1 cellular context compared by ENCODE assay signal in the genomic region with DNA sequence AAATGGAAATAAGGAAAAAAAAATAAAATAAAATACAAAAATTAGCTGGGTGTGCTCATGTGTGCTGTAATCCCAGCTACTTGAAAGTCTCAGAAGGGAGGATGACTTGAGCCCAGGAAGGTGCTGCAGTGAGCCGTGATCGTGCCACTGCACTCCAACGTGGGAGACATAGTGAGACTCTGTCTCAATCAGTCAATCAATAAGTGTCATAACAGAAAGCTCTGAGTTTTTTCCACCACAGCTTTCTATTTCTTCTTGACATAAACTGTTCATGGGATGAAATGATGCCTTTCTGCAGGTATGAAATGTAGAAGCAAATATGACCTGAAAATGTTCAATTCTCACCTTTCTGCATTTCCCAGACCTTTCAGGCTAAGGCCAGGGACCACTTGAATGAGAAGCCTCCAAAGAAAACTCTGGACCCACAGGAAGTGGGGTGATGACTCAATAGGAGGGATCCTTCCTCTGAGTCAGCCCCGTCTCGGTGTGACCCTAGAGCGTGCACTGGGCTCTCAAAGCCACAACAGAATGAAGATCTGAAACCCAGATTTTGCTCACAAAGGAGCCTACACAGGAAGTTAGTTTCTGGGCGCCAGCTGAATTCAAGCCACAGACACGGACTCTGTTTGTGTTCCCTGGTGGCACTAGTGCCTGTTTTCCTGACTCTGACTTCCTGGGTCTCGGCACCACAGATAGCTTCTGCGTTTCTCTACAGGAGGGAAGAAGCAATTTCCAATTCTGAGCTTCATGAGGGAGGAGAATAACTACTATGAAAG.
TF ChIP-seq lines count a peak whose summit lies in the region.

No MANE protein-coding gene starts in this region.

TF ChIP-seq in GM12878, 131 proteins besides CTCF, POLR2A, EP300 and RAD21 (continued from another document and continues in another):
- TF ChIP-seq, protein P1, sequence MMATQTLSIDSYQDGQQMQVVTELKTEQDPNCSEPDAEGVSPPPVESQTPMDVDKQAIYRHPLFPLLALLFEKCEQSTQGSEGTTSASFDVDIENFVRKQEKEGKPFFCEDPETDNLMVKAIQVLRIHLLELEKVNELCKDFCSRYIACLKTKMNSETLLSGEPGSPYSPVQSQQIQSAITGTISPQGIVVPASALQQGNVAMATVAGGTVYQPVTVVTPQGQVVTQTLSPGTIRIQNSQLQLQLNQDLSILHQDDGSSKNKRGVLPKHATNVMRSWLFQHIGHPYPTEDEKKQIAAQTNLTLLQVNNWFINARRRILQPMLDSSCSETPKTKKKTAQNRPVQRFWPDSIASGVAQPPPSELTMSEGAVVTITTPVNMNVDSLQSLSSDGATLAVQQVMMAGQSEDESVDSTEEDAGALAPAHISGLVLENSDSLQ (IDR thresholded peaks at IDR 0.05) = peak; percentile 90
- TF ChIP-seq TCF3 (IDR thresholded peaks at IDR 0.05; ENCODE audit: borderline replicate concordance, insufficient read depth, low read depth, low read length) = peak; percentile 95
- TF ChIP-seq SIN3A (IDR thresholded peaks at IDR 0.05; ENCODE audit: low read depth, low read length) = 0 out of 2 replicates have a peak, but pooled peaks have one; percentile 36
- TF ChIP-seq SMAD5 (IDR thresholded peaks at IDR 0.05; ENCODE audit: low read depth) = no peak
- 0 out of 2 replicates have a peak, but pooled peaks have one; percentile 5 for TF ChIP-seq TAF1 (IDR thresholded peaks at IDR 0.05; ENCODE audit: borderline replicate concordance, low read depth, low read length)
- TF ChIP-seq, protein P2, sequence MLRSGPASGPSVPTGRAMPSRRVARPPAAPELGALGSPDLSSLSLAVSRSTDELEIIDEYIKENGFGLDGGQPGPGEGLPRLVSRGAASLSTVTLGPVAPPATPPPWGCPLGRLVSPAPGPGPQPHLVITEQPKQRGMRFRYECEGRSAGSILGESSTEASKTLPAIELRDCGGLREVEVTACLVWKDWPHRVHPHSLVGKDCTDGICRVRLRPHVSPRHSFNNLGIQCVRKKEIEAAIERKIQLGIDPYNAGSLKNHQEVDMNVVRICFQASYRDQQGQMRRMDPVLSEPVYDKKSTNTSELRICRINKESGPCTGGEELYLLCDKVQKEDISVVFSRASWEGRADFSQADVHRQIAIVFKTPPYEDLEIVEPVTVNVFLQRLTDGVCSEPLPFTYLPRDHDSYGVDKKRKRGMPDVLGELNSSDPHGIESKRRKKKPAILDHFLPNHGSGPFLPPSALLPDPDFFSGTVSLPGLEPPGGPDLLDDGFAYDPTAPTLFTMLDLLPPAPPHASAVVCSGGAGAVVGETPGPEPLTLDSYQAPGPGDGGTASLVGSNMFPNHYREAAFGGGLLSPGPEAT (IDR thresholded peaks at IDR 0.05; ENCODE audit: low read depth) = peak; percentile 96
- TF ChIP-seq, protein P3, sequence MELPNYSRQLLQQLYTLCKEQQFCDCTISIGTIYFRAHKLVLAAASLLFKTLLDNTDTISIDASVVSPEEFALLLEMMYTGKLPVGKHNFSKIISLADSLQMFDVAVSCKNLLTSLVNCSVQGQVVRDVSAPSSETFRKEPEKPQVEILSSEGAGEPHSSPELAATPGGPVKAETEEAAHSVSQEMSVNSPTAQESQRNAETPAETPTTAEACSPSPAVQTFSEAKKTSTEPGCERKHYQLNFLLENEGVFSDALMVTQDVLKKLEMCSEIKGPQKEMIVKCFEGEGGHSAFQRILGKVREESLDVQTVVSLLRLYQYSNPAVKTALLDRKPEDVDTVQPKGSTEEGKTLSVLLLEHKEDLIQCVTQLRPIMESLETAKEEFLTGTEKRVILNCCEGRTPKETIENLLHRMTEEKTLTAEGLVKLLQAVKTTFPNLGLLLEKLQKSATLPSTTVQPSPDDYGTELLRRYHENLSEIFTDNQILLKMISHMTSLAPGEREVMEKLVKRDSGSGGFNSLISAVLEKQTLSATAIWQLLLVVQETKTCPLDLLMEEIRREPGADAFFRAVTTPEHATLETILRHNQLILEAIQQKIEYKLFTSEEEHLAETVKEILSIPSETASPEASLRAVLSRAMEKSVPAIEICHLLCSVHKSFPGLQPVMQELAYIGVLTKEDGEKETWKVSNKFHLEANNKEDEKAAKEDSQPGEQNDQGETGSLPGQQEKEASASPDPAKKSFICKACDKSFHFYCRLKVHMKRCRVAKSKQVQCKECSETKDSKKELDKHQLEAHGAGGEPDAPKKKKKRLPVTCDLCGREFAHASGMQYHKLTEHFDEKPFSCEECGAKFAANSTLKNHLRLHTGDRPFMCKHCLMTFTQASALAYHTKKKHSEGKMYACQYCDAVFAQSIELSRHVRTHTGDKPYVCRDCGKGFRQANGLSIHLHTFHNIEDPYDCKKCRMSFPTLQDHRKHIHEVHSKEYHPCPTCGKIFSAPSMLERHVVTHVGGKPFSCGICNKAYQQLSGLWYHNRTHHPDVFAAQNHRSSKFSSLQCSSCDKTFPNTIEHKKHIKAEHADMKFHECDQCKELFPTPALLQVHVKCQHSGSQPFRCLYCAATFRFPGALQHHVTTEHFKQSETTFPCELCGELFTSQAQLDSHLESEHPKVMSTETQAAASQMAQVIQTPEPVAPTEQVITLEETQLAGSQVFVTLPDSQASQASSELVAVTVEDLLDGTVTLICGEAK (IDR thresholded peaks at IDR 0.05; ENCODE audit: borderline replicate concordance) = no peak; the same call in 1 of the 2 replicates
- TF ChIP-seq RB1 (IDR thresholded peaks at IDR 0.05; ENCODE audit: borderline replicate concordance) = no peak
- TF ChIP-seq RFX5 (IDR thresholded peaks at IDR 0.05; ENCODE audit: low read depth, low read length) = no peak
- TF ChIP-seq, protein P4, sequence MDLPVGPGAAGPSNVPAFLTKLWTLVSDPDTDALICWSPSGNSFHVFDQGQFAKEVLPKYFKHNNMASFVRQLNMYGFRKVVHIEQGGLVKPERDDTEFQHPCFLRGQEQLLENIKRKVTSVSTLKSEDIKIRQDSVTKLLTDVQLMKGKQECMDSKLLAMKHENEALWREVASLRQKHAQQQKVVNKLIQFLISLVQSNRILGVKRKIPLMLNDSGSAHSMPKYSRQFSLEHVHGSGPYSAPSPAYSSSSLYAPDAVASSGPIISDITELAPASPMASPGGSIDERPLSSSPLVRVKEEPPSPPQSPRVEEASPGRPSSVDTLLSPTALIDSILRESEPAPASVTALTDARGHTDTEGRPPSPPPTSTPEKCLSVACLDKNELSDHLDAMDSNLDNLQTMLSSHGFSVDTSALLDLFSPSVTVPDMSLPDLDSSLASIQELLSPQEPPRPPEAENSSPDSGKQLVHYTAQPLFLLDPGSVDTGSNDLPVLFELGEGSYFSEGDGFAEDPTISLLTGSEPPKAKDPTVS (IDR thresholded peaks at IDR 0.05; ENCODE audit: low read depth, low read length) = no peak
- no peak for TF ChIP-seq ZNF622 (IDR thresholded peaks at IDR 0.05)
- no peak for TF ChIP-seq MXI1 (IDR thresholded peaks at IDR 0.05; ENCODE audit: low read depth, low read length)
- TF ChIP-seq, protein P5, sequence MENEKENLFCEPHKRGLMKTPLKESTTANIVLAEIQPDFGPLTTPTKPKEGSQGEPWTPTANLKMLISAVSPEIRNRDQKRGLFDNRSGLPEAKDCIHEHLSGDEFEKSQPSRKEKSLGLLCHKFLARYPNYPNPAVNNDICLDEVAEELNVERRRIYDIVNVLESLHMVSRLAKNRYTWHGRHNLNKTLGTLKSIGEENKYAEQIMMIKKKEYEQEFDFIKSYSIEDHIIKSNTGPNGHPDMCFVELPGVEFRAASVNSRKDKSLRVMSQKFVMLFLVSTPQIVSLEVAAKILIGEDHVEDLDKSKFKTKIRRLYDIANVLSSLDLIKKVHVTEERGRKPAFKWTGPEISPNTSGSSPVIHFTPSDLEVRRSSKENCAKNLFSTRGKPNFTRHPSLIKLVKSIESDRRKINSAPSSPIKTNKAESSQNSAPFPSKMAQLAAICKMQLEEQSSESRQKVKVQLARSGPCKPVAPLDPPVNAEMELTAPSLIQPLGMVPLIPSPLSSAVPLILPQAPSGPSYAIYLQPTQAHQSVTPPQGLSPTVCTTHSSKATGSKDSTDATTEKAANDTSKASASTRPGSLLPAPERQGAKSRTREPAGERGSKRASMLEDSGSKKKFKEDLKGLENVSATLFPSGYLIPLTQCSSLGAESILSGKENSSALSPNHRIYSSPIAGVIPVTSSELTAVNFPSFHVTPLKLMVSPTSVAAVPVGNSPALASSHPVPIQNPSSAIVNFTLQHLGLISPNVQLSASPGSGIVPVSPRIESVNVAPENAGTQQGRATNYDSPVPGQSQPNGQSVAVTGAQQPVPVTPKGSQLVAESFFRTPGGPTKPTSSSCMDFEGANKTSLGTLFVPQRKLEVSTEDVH (IDR thresholded peaks at IDR 0.05; ENCODE audit: low read depth, partially characterized antibody) = no peak
- TF ChIP-seq POLR2AphosphoS5 (IDR thresholded peaks at IDR 0.05; ENCODE audit: low read length) = peak; percentile 64
- TF ChIP-seq SUZ12 (IDR thresholded peaks at IDR 0.05; ENCODE audit: unreplicated experiment) = no peak
- TF ChIP-seq IRF4 (IDR thresholded peaks at IDR 0.05; ENCODE audit: low read depth, low read length) = peak; percentile 98
- peak; percentile 88; the same call in 1 of the 2 replicates for TF ChIP-seq MTA3 (IDR thresholded peaks at IDR 0.05; ENCODE audit: borderline replicate concordance, low read length)
- TF ChIP-seq TCF12 (IDR thresholded peaks at IDR 0.05; ENCODE audit: low read depth, low read length) = peak; percentile 97
- no peak for TF ChIP-seq ZZZ3 (IDR thresholded peaks at IDR 0.05; ENCODE audit: control insufficient read depth, insufficient read length, low read depth)
- TF ChIP-seq ZBED1 (IDR thresholded peaks at IDR 0.05; ENCODE audit: borderline replicate concordance) = peak; percentile 65; the same call in 1 of the 2 replicates
- TF ChIP-seq, protein P6, sequence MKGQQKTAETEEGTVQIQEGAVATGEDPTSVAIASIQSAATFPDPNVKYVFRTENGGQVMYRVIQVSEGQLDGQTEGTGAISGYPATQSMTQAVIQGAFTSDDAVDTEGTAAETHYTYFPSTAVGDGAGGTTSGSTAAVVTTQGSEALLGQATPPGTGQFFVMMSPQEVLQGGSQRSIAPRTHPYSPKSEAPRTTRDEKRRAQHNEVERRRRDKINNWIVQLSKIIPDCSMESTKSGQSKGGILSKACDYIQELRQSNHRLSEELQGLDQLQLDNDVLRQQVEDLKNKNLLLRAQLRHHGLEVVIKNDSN (IDR thresholded peaks at IDR 0.05; ENCODE audit: borderline replicate concordance, extremely low read length, insufficient read depth, low read depth, low read length) = no peak
- TF ChIP-seq JUND (IDR thresholded peaks at IDR 0.05; ENCODE audit: low read depth, low read length) = peak; percentile 66; the same call in 1 of the 2 replicates
- peak; percentile 92; the same call in 1 of the 2 replicates for TF ChIP-seq BACH1 (IDR thresholded peaks at IDR 0.05; ENCODE audit: borderline replicate concordance)
- TF ChIP-seq RUNX3 (IDR thresholded peaks at IDR 0.05; ENCODE audit: low read length) = peak; percentile 99
- peak; percentile 95 for TF ChIP-seq CBFB (IDR thresholded peaks at IDR 0.05; ENCODE audit: low read depth)
- TF ChIP-seq CREM (IDR thresholded peaks at IDR 0.05; ENCODE audit: low read depth) = peak; percentile 89
- TF ChIP-seq ESRRA (IDR thresholded peaks at IDR 0.05; ENCODE audit: low read length) = no peak
- no peak for TF ChIP-seq NFXL1 (IDR thresholded peaks at IDR 0.05; ENCODE audit: borderline replicate concordance)
- TF ChIP-seq NR2C1 (IDR thresholded peaks at IDR 0.05) = no peak
- TF ChIP-seq CHD2 (IDR thresholded peaks at IDR 0.05; ENCODE audit: borderline replicate concordance, low read depth, low read length) = peak; percentile 68
- no peak for TF ChIP-seq CEBPB (IDR thresholded peaks at IDR 0.05; ENCODE audit: borderline replicate concordance in 1 of 2, low read depth in 2 of 2, low read length in 2 of 2)
- TF ChIP-seq NFYA (IDR thresholded peaks at IDR 0.05; ENCODE audit: borderline replicate concordance, low read depth, low read length) = no peak
- peak; percentile 95 for TF ChIP-seq TCF7 (IDR thresholded peaks at IDR 0.05; ENCODE audit: borderline replicate concordance)
- TF ChIP-seq HDAC6 (IDR thresholded peaks at IDR 0.05; ENCODE audit: unreplicated experiment) = no peak
- TF ChIP-seq NR2C2 (IDR thresholded peaks at IDR 0.05; ENCODE audit: borderline replicate concordance, control insufficient read depth, insufficient read length, low read depth) = no peak
- TF ChIP-seq ZNF384 (IDR thresholded peaks at IDR 0.05; ENCODE audit: borderline replicate concordance, low read depth, low read length) = peak; percentile 54
- no peak; the same call in 1 of the 2 replicates for TF ChIP-seq SMC3 (IDR thresholded peaks at IDR 0.05; ENCODE audit: borderline replicate concordance, low read length)
- TF ChIP-seq IKZF2 (IDR thresholded peaks at IDR 0.05) = peak; percentile 100
- TF ChIP-seq, protein P7, sequence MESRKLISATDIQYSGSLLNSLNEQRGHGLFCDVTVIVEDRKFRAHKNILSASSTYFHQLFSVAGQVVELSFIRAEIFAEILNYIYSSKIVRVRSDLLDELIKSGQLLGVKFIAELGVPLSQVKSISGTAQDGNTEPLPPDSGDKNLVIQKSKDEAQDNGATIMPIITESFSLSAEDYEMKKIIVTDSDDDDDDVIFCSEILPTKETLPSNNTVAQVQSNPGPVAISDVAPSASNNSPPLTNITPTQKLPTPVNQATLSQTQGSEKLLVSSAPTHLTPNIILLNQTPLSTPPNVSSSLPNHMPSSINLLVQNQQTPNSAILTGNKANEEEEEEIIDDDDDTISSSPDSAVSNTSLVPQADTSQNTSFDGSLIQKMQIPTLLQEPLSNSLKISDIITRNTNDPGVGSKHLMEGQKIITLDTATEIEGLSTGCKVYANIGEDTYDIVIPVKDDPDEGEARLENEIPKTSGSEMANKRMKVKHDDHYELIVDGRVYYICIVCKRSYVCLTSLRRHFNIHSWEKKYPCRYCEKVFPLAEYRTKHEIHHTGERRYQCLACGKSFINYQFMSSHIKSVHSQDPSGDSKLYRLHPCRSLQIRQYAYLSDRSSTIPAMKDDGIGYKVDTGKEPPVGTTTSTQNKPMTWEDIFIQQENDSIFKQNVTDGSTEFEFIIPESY (IDR thresholded peaks at IDR 0.05) = no peak
- TF ChIP-seq, protein P8, sequence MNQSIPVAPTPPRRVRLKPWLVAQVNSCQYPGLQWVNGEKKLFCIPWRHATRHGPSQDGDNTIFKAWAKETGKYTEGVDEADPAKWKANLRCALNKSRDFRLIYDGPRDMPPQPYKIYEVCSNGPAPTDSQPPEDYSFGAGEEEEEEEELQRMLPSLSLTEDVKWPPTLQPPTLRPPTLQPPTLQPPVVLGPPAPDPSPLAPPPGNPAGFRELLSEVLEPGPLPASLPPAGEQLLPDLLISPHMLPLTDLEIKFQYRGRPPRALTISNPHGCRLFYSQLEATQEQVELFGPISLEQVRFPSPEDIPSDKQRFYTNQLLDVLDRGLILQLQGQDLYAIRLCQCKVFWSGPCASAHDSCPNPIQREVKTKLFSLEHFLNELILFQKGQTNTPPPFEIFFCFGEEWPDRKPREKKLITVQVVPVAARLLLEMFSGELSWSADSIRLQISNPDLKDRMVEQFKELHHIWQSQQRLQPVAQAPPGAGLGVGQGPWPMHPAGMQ (IDR thresholded peaks at IDR 0.05; ENCODE audit: borderline replicate concordance) = no peak
- TF ChIP-seq, protein P9, sequence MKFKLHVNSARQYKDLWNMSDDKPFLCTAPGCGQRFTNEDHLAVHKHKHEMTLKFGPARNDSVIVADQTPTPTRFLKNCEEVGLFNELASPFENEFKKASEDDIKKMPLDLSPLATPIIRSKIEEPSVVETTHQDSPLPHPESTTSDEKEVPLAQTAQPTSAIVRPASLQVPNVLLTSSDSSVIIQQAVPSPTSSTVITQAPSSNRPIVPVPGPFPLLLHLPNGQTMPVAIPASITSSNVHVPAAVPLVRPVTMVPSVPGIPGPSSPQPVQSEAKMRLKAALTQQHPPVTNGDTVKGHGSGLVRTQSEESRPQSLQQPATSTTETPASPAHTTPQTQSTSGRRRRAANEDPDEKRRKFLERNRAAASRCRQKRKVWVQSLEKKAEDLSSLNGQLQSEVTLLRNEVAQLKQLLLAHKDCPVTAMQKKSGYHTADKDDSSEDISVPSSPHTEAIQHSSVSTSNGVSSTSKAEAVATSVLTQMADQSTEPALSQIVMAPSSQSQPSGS (IDR thresholded peaks at IDR 0.05; ENCODE audit: low read length) = peak; percentile 93
- peak in 1 of 2 experiments; percentile 92; a peak in 2 of 4 replicates for TF ChIP-seq ETV6 (conservative IDR thresholded peaks at IDR 0.05 in 1 of 2, IDR thresholded peaks at IDR 0.05 in 1 of 2; ENCODE audit: borderline replicate concordance in 1 of 2, low read depth in 1 of 2)
